1 cellular context compared by ENCODE assay signal in genomic region chr14:21072781-21073339, GRCh38.
A peak's percentile ranks its signal among the peaks of the same experiment; 100 is the strongest.
TF ChIP-seq lines count a peak whose summit lies in the region.

No MANE protein-coding gene starts in this region.

TF ChIP-seq in HepG2, 621 proteins besides CTCF, POLR2A, EP300 and RAD21 (continues in another document):
- no peak for TF ChIP-seq PRMT3 (CRISPR knock-in tag; IDR thresholded peaks at IDR 0.05; ENCODE audit: borderline replicate concordance, low read depth)
- no peak for TF ChIP-seq NONO (IDR thresholded peaks at IDR 0.05)
- TF ChIP-seq NONO (CRISPR knock-in tag; conservative IDR thresholded peaks at IDR 0.05) = 0 out of 2 replicates have a peak, but pooled peaks have one; percentile 33
- no peak for TF ChIP-seq SNAI1 (CRISPR knock-in tag; IDR thresholded peaks at IDR 0.05; ENCODE audit: borderline replicate concordance)
- TF ChIP-seq ZNF577 (CRISPR knock-in tag; IDR thresholded peaks at IDR 0.05; ENCODE audit: borderline replicate concordance, low read depth) = no peak
- no peak for TF ChIP-seq XBP1 (CRISPR knock-in tag; IDR thresholded peaks at IDR 0.05)
- TF ChIP-seq GPBP1L1 (CRISPR knock-in tag; IDR thresholded peaks at IDR 0.05) = no peak
- TF ChIP-seq ZFAT (CRISPR knock-in tag; conservative IDR thresholded peaks at IDR 0.05) = no peak
- TF ChIP-seq HDAC6 (IDR thresholded peaks at IDR 0.05; ENCODE audit: low read depth, low read length) = no peak
- no peak for TF ChIP-seq PRDM15 (CRISPR knock-in tag; IDR thresholded peaks at IDR 0.05)
- no peak for TF ChIP-seq LCORL (IDR thresholded peaks at IDR 0.05)
- no peak for TF ChIP-seq LCORL (CRISPR knock-in tag; IDR thresholded peaks at IDR 0.05)
- no peak for TF ChIP-seq TRAFD1 (CRISPR knock-in tag; IDR thresholded peaks at IDR 0.05; ENCODE audit: borderline replicate concordance)
- TF ChIP-seq ZNF770 (CRISPR knock-in tag; IDR thresholded peaks at IDR 0.05) = no peak
- no peak for TF ChIP-seq DMTF1 (CRISPR knock-in tag; IDR thresholded peaks at IDR 0.05)
- no peak for TF ChIP-seq ZNF691 (CRISPR knock-in tag; IDR thresholded peaks at IDR 0.05; ENCODE audit: borderline replicate concordance, low read depth)
- TF ChIP-seq AGO2 (optimal IDR thresholded peaks at IDR 0.05; ENCODE audit: low read depth, low read length) = peak; percentile 32
- TF ChIP-seq ZNF44 (CRISPR knock-in tag; IDR thresholded peaks at IDR 0.05) = no peak
- TF ChIP-seq ZHX1 (CRISPR knock-in tag; IDR thresholded peaks at IDR 0.05; ENCODE audit: low read depth) = no peak
- TF ChIP-seq HIVEP1 (CRISPR knock-in tag; IDR thresholded peaks at IDR 0.05) = no peak
- TF ChIP-seq REST (IDR thresholded peaks at IDR 0.05; ENCODE audit: borderline replicate concordance in 1 of 2, low read depth in 1 of 2, low read length in 2 of 2) = no peak
- TF ChIP-seq FOXM1 (CRISPR knock-in tag; IDR thresholded peaks at IDR 0.05) = no peak
- TF ChIP-seq HIC2 (CRISPR knock-in tag; IDR thresholded peaks at IDR 0.05; ENCODE audit: low read depth) = no peak
- TF ChIP-seq PITX1 (CRISPR knock-in tag; IDR thresholded peaks at IDR 0.05) = no peak
- TF ChIP-seq TERF1 (CRISPR knock-in tag; IDR thresholded peaks at IDR 0.05) = no peak
- TF ChIP-seq BCLAF1 (IDR thresholded peaks at IDR 0.05) = no peak
- no peak for TF ChIP-seq GTF2F1 (IDR thresholded peaks at IDR 0.05; ENCODE audit: low read length)
- TF ChIP-seq CENPT (CRISPR knock-in tag; IDR thresholded peaks at IDR 0.05; ENCODE audit: low read depth) = no peak
